ENCODE assay signal across 8 cellular contexts in the genomic region with DNA sequence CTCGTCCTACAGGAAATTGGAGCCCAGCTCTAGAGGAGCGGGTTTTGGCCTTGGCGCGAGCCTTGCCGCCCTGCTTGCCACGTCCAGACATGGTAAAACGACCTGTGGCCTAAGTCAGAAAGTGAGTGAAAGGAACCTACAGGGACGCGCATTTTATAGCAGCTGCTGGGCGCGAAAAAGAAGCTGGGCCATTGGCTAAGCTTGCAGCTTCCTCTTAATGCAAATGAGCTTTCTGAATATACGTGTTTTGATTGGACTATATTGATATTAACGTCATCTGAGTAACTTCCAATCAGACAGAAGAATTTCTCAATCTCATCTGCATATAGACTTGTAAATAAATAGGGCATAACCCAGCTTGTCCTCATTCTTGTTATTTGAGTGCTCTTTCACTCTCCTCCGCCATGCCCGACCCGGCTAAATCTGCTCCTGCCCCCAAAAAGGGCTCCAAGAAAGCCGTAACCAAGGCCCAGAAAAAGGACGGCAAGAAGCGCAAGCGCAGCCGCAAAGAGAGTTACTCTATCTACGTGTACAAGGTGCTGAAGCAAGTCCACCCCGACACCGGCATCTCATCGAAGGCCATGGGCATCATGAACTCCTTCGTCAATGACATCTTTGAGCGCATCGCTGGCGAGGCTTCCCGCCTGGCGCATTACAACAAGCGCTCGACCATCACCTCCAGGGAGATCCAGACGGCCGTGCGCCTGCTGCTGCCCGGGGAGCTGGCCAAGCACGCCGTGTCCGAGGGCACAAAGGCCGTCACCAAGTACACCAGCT. TPM values are rescaled to one million over a fixed set of nuclear protein-coding genes. Genes with fewer than 3 reads are reported as not detected.
DNase-seq lines count a peak whose midpoint lies in the region; ATAC-seq and TF ChIP-seq lines count a peak whose summit lies in the region.

No MANE protein-coding gene starts in this region.

- H3K27ac ChIP-seq in KOPT-K1 (ENCODE audit: low read depth, low read length, poor library complexity, severe bottlenecking): peak overlapping the region; percentile 98
- peak overlapping the region; percentile 99 for H3K27ac ChIP-seq in Panc1 (ENCODE audit: low read length)
- H3K27ac ChIP-seq in neural cell (ENCODE audit: low read length): peak overlapping the region; percentile 76

- TF ChIP-seq CTCF in Panc1 (IDR thresholded peaks at IDR 0.05) (no peak), fibroblast of pulmonary artery (IDR thresholded peaks at IDR 0.05; ENCODE audit: low read length, missing control alignments) (no peak), neural cell (IDR thresholded peaks at IDR 0.05; ENCODE audit: poor library complexity, severe bottlenecking) (peak; percentile 34)

- POLR2A ChIA-PET in Panc1 (lab: Charles Lee): interaction anchor here (0.6 to 5.2 kb wide), 17 partner anchors 9 to 1736 kb away, joined by 3 to 119 read pairs (median 6); a partner anchor contains a TSS

- H3F3A ChIP-seq in neural cell (ENCODE audit: insufficient read depth, low read length, poor library complexity, severe bottlenecking): peaks cover 23% of the 10 kb centered on the region

- H3K4me3 Mint-ChIP-seq in stimulated activated naive CD8-positive, alpha-beta T cell treated with anti-CD3 and anti-CD28 coated beads, Interleukin-15, amount 100 ng/mL, for 72 hours: no peak overlapping the region

- TF ChIP-seq RAD21 in neural cell (conservative IDR thresholded peaks at IDR 0.05): no peak

- H3K4me2 ChIP-seq in neural cell (ENCODE audit: low read length): peak overlapping the region; percentile 76

- no peaks in the 10 kb centered on the region for H3K27me3 Mint-ChIP-seq in stimulated activated naive CD8-positive, alpha-beta T cell treated with anti-CD3 and anti-CD28 coated beads, Interleukin-15, amount 100 ng/mL, for 72 hours

- H3K9me3 Mint-ChIP-seq in stimulated activated naive CD8-positive, alpha-beta T cell treated with anti-CD3 and anti-CD28 coated beads, Interleukin-15, amount 100 ng/mL, for 72 hours: no peaks in the 10 kb centered on the region

- no peaks in the 10 kb centered on the region for H3K9me3 ChIP-seq in KOPT-K1 (ENCODE audit: insufficient read depth, low read length, poor library complexity, severe bottlenecking)
- H3K9me3 ChIP-seq in Panc1 (ENCODE audit: control insufficient read depth, insufficient read depth, low read depth, low read length): no peaks in the 10 kb centered on the region
- H3K9me3 ChIP-seq in neural cell (ENCODE audit: low read length): no peaks in the 10 kb centered on the region

- no peaks in the 10 kb centered on the region for H3K36me3 ChIP-seq in KOPT-K1 (ENCODE audit: insufficient read depth, low read length)
- peaks cover 5% of the 10 kb centered on the region; the same call in 1 of the 2 replicates for H3K36me3 ChIP-seq in Panc1 (ENCODE audit: control insufficient read depth, insufficient read depth, low read length)
- H3K36me3 ChIP-seq in neural cell (ENCODE audit: insufficient read depth, low read length): no peaks in the 10 kb centered on the region

- intact Hi-C loops in Panc1 (cut with micrococcal nuclease; ENCODE audit: unreplicated experiment): loop anchor here (2.0 to 5.0 kb wide), 3 partner anchors 20 to 1771 kb away; a partner anchor contains a TSS

- ATAC-seq in GM21786 (IDR thresholded peaks at IDR 0.05; ENCODE audit: unreplicated experiment) (peak; percentile 49), Panc1 (peak; percentile 81)
- peak; percentile 57 for ATAC-seq in stimulated activated naive CD8-positive, alpha-beta T cell treated with anti-CD3 and anti-CD28 coated beads, Interleukin-15, amount 100 ng/mL, for 72 hours

- H3K27ac Mint-ChIP-seq in stimulated activated naive CD8-positive, alpha-beta T cell treated with anti-CD3 and anti-CD28 coated beads, Interleukin-15, amount 100 ng/mL, for 72 hours: no peak overlapping the region

- DNase-seq in DMS79 treated with DMSO at 0.1 percent for 48 hours (lab: John Stamatoyannopoulos, UW) (peak; percentile 85), Panc1 (ENCODE audit: low read depth, low spot score) (peak; percentile 97), activated T-helper 1 cell treated with Interleukin-2 at 50 U/mL for 16 hours (ENCODE audit: low read depth) (peak; percentile 68), fibroblast of pulmonary artery (ENCODE audit: low read depth) (peak; percentile 99)
- DNase-seq in stimulated activated naive CD8-positive, alpha-beta T cell treated with anti-CD3 and anti-CD28 coated beads, Interleukin-15, amount 100 ng/mL, for 72 hours: peak; percentile 93 to 96

- H4K20me1 ChIP-seq in neural cell (ENCODE audit: insufficient read depth): peaks cover 3% of the 10 kb centered on the region

- CTCF ChIA-PET in Panc1 (lab: Charles Lee): interaction anchor here (0.6 kb wide), 2 partner anchors 243 to 1723 kb away, joined by 3 to 4 read pairs; no protein-coding TSS in a partner anchor

- TF ChIP-seq EP300 in neural cell (conservative IDR thresholded peaks at IDR 0.05; ENCODE audit: poor library complexity, severe bottlenecking): peak; percentile 43

- H2AFZ ChIP-seq in neural cell (ENCODE audit: low read depth, low read length): peak overlapping the region; percentile 7

- in situ Hi-C loops in Panc1 (cut with HindIII; ENCODE audit: low pct_unique_long_range_greater_than_20kb, low sequenced_read_pairs): no loop called here

- peaks cover 30% of the 10 kb centered on the region for H3K4me1 ChIP-seq in Panc1 (ENCODE audit: control insufficient read depth, insufficient read depth, low read length)

- no peaks in the 10 kb centered on the region for H3K79me2 ChIP-seq in neural cell (replicated peaks; ENCODE audit: insufficient read depth, low read length)

- H3K27me3 ChIP-seq in Panc1 (ENCODE audit: control insufficient read depth, insufficient read depth, low read length) (no peaks in the 10 kb centered on the region), neural cell (ENCODE audit: insufficient read depth, low read depth, low read length) (no peaks in the 10 kb centered on the region)

- peak overlapping the region; percentile 75 for H3K9ac ChIP-seq in neural cell (ENCODE audit: low read length)

- H3K4me3 ChIP-seq in Panc1 (ENCODE audit: low read depth in 2 of 2, low read length in 2 of 2) (peak overlapping the region; percentile 87 to 90), fibroblast of pulmonary artery (replicated peaks; ENCODE audit: low read depth, low read length) (peak overlapping the region; percentile 65), neural cell (ENCODE audit: low read length) (peak overlapping the region; percentile 81)

- no TSS peak for BruUV-seq in Panc1 (replicated peaks; lab: Mats Ljungman, UMichigan)

- H3K9me2 ChIP-seq in neural cell (ENCODE audit: insufficient read depth, low read length): no peaks in the 10 kb centered on the region

- H3K4me1 Mint-ChIP-seq in stimulated activated naive CD8-positive, alpha-beta T cell treated with anti-CD3 and anti-CD28 coated beads, Interleukin-15, amount 100 ng/mL, for 72 hours: peaks cover 48% of the 10 kb centered on the region

TF ChIP-seq in neural cell, 6 proteins besides CTCF, POLR2A, EP300 and RAD21:
- TF ChIP-seq POLR2AphosphoS5 (IDR thresholded peaks at IDR 0.05) (peak; percentile 99), REST (IDR thresholded peaks at IDR 0.05; ENCODE audit: borderline replicate concordance) (peak; percentile 80), TAF1 (IDR thresholded peaks at IDR 0.05; ENCODE audit: low read depth) (peak; percentile 72), SMC3 (conservative IDR thresholded peaks at IDR 0.05; ENCODE audit: poor library complexity) (peak; percentile 40), MXI1 (conservative IDR thresholded peaks at IDR 0.05; ENCODE audit: poor library complexity, severe bottlenecking) (peak; percentile 71), EZH2 (IDR thresholded peaks at IDR 0.05; ENCODE audit: borderline replicate concordance, insufficient read depth, low read length, poor library complexity, severe bottlenecking) (no peak)

RNA-seq across cellular contexts. Expression of gene OR2B2, which starts 18.9 kb away (rescaled TPM):
- not detected for total RNA-seq in Panc1 (2021; ENCODE audit: unreplicated experiment)
- polyA plus RNA-seq in Panc1 (2012; ENCODE audit: insufficient read length): not detected
- not detected in 2 replicates for polyA plus RNA-seq in neural cell
- polyA minus RNA-seq in neural cell: not detected in 2 replicates

Comparison
In these comparisons a context has a peak if more than half of its experiments do, and no peak if none do; other contexts are left out.
1. Peak in every context shown above with its lines: DNase-seq, ATAC-seq, H3K4me3 ChIP-seq and H3K27ac ChIP-seq.